ENCODE assay signal across 1 cellular context in genomic region chr15:83499476-83499875, GRCh38.
TF ChIP-seq lines count a peak whose summit lies in the region.

No MANE protein-coding gene starts in this region.

TF ChIP-seq in H1, 55 proteins besides CTCF, POLR2A, EP300 and RAD21 (continued from another document):
- TF ChIP-seq USF2 (IDR thresholded peaks at IDR 0.05; ENCODE audit: low read length), result no peak
TF ChIP-seq in H1: peak in this region for 0.
